ENCODE assay signal across 8 cellular contexts in the genomic region with DNA sequence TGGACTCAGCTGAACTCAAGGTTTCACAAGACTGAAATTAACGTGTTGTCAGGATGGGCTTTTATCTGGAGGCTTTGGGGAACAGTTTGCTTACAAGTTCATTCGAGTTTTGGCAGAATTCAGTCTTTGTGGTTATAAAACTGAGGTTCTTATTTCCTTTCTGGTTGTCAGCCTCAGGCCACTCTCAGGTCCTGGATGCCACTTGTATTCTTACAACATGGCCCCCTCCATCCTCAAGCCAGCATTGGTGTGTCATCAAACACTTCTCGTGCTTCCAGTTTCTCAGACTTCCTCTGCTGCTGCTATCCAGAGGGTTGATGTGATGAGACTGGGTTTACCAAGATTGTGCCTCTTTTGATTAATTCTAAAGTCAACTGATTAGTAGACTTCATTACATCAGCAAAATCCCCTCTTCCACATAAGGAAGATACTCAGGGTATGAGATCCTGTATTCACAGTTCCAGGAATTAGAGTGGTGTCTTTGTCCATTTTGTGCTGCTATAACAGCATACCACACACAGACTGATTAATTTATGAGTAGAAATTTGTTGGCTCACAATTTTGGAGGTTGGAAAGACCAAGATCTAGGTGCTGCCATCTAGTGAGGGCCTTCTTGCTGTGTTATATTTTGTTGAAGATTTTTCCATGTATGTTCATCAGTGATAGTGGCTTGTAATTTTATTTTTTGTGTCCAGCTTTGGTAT. TPM values are rescaled to one million over a fixed set of nuclear protein-coding genes. Genes with fewer than 3 reads are reported as not detected.
DNase-seq lines count a peak whose midpoint lies in the region; ATAC-seq, FAIRE-seq and TF ChIP-seq lines count a peak whose summit lies in the region.

No MANE protein-coding gene starts in this region.

- no peak overlapping the region for H3K4me2 ChIP-seq in DND-41 (ENCODE audit: insufficient read depth, low read length)
- no peak overlapping the region for H3K4me2 ChIP-seq in endothelial cell of umbilical vein (ENCODE audit: insufficient read depth, low read length)

- H4K20me1 ChIP-seq in DND-41 (ENCODE audit: insufficient read depth, low read length) (peaks cover 15% of the 10 kb centered on the region; the same call in 1 of the 2 replicates), endothelial cell of umbilical vein (replicated peaks; ENCODE audit: control insufficient read depth, extremely low read depth, insufficient read depth, low read length) (peaks cover 24% of the 10 kb centered on the region)

- H3K4me1 Mint-ChIP-seq in type B pancreatic cell (ENCODE audit: unreplicated experiment): peaks cover 25% of the 10 kb centered on the region

- CTCF ChIA-PET in endothelial cell of umbilical vein (lab: Charles Lee): interaction anchor here (0.7 to 1.6 kb wide), 4 partner anchors 8 to 21 kb away, joined by 3 to 6 read pairs (median 4); no protein-coding TSS in a partner anchor

- DNase-seq in DND-41 (peak; percentile 23), SK-N-MC (ENCODE audit: low read depth, low spot score) (no peak), endothelial cell of umbilical vein (ENCODE audit: low read depth, low spot score) (peak; percentile 37), type B pancreatic cell (ENCODE audit: extremely low spot score, unreplicated experiment) (no peak), GOT3 (lab: John Stamatoyannopoulos, UW) (no peak)
- DNase-seq in activated effector memory CD4-positive, alpha-beta T cell treated with anti-CD3 and anti-CD28 coated beads, Interleukin-2, amount 50 U/mL, for 16 hours: no peak

- BruUV-seq in endothelial cell of umbilical vein (replicated peaks; lab: Mats Ljungman, UMichigan): no TSS peak

- H3K27me3 ChIP-seq in DND-41 (ENCODE audit: insufficient read depth, low read length, poor library complexity) (no peaks in the 10 kb centered on the region), endothelial cell of umbilical vein (ENCODE audit: control insufficient read depth in 2 of 2, insufficient read depth in 2 of 2, low read length in 2 of 2) (no peaks in the 10 kb centered on the region)

- H3K9me1 ChIP-seq in endothelial cell of umbilical vein (replicated peaks; ENCODE audit: control insufficient read depth, extremely low read depth, insufficient read depth, low read length): no peaks in the 10 kb centered on the region

- no peaks in the 10 kb centered on the region for H3K36me3 ChIP-seq in DND-41 (ENCODE audit: insufficient read depth, low read length)
- H3K36me3 ChIP-seq in SK-N-MC (ENCODE audit: insufficient read depth, low read length): no peaks in the 10 kb centered on the region
- no peaks in the 10 kb centered on the region for H3K36me3 ChIP-seq in endothelial cell of umbilical vein (ENCODE audit: control insufficient read depth in 2 of 2, extremely low read depth in 1 of 2, insufficient read depth in 2 of 2, low read length in 2 of 2)

- POLR2A ChIA-PET in endothelial cell of umbilical vein (lab: Charles Lee): interaction anchor here (1.2 kb wide), 1 partner anchor 11 kb away, joined by 4 read pairs; a partner anchor contains a TSS

- H3K4me1 ChIP-seq in DND-41 (ENCODE audit: insufficient read depth, low read length): peaks cover 5% of the 10 kb centered on the region; the same call in 1 of the 2 replicates
- H3K4me1 ChIP-seq in endothelial cell of umbilical vein (ENCODE audit: control insufficient read depth, extremely low read depth, insufficient read depth, low read length): no peaks in the 10 kb centered on the region

- no peak overlapping the region for H2AFZ ChIP-seq in DND-41 (ENCODE audit: low read depth, low read length)
- H2AFZ ChIP-seq in endothelial cell of umbilical vein (ENCODE audit: low read depth, low read length): no peak overlapping the region

- intact Hi-C loops in endothelial cell of umbilical vein (cut with micrococcal nuclease): no loop called here

- no peak overlapping the region for H3K4me3 Mint-ChIP-seq in type B pancreatic cell

- H3K9ac ChIP-seq in DND-41 (ENCODE audit: low read depth, low read length) (no peak overlapping the region), SK-N-MC (ENCODE audit: insufficient read length) (no peak overlapping the region), endothelial cell of umbilical vein (replicated peaks; ENCODE audit: extremely low read depth, insufficient read depth, low read length) (no peak overlapping the region)

- TF ChIP-seq POLR2A in endothelial cell of umbilical vein (IDR thresholded peaks at IDR 0.05; ENCODE audit: low read depth, low read length): no peak

- H3K9me3 Mint-ChIP-seq in type B pancreatic cell: no peaks in the 10 kb centered on the region

- dilution Hi-C loops in endothelial cell of umbilical vein (cut with MboI; ENCODE audit: extremely low pct_ligation_motif_present, low sequenced_read_pairs): no loop called here

- peaks cover 8% of the 10 kb centered on the region for H3K36me3 Mint-ChIP-seq in type B pancreatic cell

- H3K9me3 ChIP-seq in DND-41 (ENCODE audit: insufficient read depth, low read length, severe bottlenecking): no peaks in the 10 kb centered on the region
- H3K9me3 ChIP-seq in SK-N-MC (ENCODE audit: low read depth, low read length): no peaks in the 10 kb centered on the region
- H3K9me3 ChIP-seq in endothelial cell of umbilical vein (replicated peaks; ENCODE audit: control insufficient read depth, insufficient read depth, low read length): no peaks in the 10 kb centered on the region

- H3K27ac Mint-ChIP-seq in type B pancreatic cell: no peak overlapping the region

- H3K79me2 ChIP-seq in DND-41 (ENCODE audit: insufficient read depth, low read length): peaks cover 78% of the 10 kb centered on the region
- peaks cover 86% of the 10 kb centered on the region for H3K79me2 ChIP-seq in endothelial cell of umbilical vein (ENCODE audit: control insufficient read depth, insufficient read depth, low read length)

- H3K27ac ChIP-seq in DND-41 (ENCODE audit: low read length) (no peak overlapping the region), SK-N-MC (peak overlapping the region; percentile 51), endothelial cell of umbilical vein (ENCODE audit: insufficient read depth, low read depth, low read length) (no peak overlapping the region)

- no peak overlapping the region for H3K4me3 ChIP-seq in DND-41 (ENCODE audit: low read depth in 1 of 2, low read length in 2 of 2)
- peak overlapping the region; percentile 5 for H3K4me3 ChIP-seq in SK-N-MC
- no peak overlapping the region for H3K4me3 ChIP-seq in endothelial cell of umbilical vein (replicated peaks in 1 of 3; ENCODE audit: insufficient read depth in 1 of 3, low read depth in 1 of 3, low read length in 3 of 3)

- FAIRE-seq in endothelial cell of umbilical vein (lab: Jason Lieb, UNC): peak; percentile 55

- TF ChIP-seq CTCF in DND-41 (IDR thresholded peaks at IDR 0.05; ENCODE audit: borderline replicate concordance, extremely low read depth, low read length, poor library complexity, severe bottlenecking): peak; percentile 60
- TF ChIP-seq CTCF in endothelial cell of umbilical vein (IDR thresholded peaks at IDR 0.05; ENCODE audit: extremely low read depth in 1 of 2, insufficient read depth in 1 of 2, low read depth in 1 of 2, low read length in 2 of 2): peak; percentile 21 to 23
- TF ChIP-seq CTCF in type B pancreatic cell (conservative IDR thresholded peaks at IDR 0.05): peak; percentile 6

- ATAC-seq in DND-41 (ENCODE audit: insufficient read depth, low read depth) (peak; percentile 63), GM21619 (IDR thresholded peaks at IDR 0.05; ENCODE audit: unreplicated experiment) (peak; percentile 49), GM19035 (IDR thresholded peaks at IDR 0.05; ENCODE audit: unreplicated experiment) (no peak)

- no peaks in the 10 kb centered on the region for H3K27me3 Mint-ChIP-seq in type B pancreatic cell

TF ChIP-seq in endothelial cell of umbilical vein, 7 proteins besides CTCF, POLR2A, EP300 and RAD21:
- no peak for TF ChIP-seq EZH2 (IDR thresholded peaks at IDR 0.05; ENCODE audit: borderline replicate concordance, low read depth, low read length, severe bottlenecking)
- TF ChIP-seq MYC (IDR thresholded peaks at IDR 0.05; ENCODE audit: low read depth, low read length): no peak
- TF ChIP-seq JUN (IDR thresholded peaks at IDR 0.05; ENCODE audit: borderline replicate concordance, insufficient read depth, insufficient read length, low read depth): no peak
- TF ChIP-seq FOS (IDR thresholded peaks at IDR 0.05; ENCODE audit: borderline replicate concordance, insufficient read depth, low read length): no peak
- TF ChIP-seq, protein P1, sequence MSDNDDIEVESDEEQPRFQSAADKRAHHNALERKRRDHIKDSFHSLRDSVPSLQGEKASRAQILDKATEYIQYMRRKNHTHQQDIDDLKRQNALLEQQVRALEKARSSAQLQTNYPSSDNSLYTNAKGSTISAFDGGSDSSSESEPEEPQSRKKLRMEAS (IDR thresholded peaks at IDR 0.05; ENCODE audit: insufficient read depth, insufficient read length): no peak
- no peak for TF ChIP-seq POLR2AphosphoS5 (IDR thresholded peaks at IDR 0.05; ENCODE audit: insufficient read depth, low read depth, low read length)
- TF ChIP-seq GATA2 (IDR thresholded peaks at IDR 0.05; ENCODE audit: insufficient read depth, insufficient read length, low read depth, low read length): no peak

RNA-seq across cellular contexts. Expression of a gene that starts 10.9 kb away (rescaled TPM):
- 60.3 and 71.2 TPM in 2 replicates for total RNA-seq in endothelial cell of umbilical vein
- polyA plus RNA-seq in endothelial cell of umbilical vein: 43.9 and 52.5 TPM in 2 replicates
- 49.2 and 56.8 TPM in 2 replicates for polyA plus RNA-seq in endothelial cell of umbilical vein (2011; cell fraction: cytosol; rRNA removed)
- polyA plus RNA-seq in endothelial cell of umbilical vein (2011; cell fraction: nucleus; rRNA removed): 91.5 and 125 TPM in 2 replicates
- 22.3 and 37.0 TPM in 2 replicates for polyA plus RNA-seq in endothelial cell of umbilical vein (2012)
- polyA minus RNA-seq in endothelial cell of umbilical vein: 104 and 112 TPM in 2 replicates
- 30.7 TPM for polyA minus RNA-seq in endothelial cell of umbilical vein (2011; cell fraction: cytosol; rRNA and poly(A)+ RNA removed)
- polyA minus RNA-seq in endothelial cell of umbilical vein (2011; cell fraction: nucleus; rRNA and poly(A)+ RNA removed): 93.0 and 163 TPM in 2 replicates
- 49.7 and 58.7 TPM in 2 replicates for total RNA-seq in type B pancreatic cell (ENCODE audit: low replicate concordance)

RNA-seq across cellular contexts. Expression of a gene that starts 52.3 kb away (rescaled TPM):
- total RNA-seq in endothelial cell of umbilical vein (52.3 and 59.3 TPM in 2 replicates), type B pancreatic cell (ENCODE audit: low replicate concordance) (52.1 and 58.8 TPM in 2 replicates)
- 6.8 and 8.9 TPM in 2 replicates for polyA plus RNA-seq in endothelial cell of umbilical vein
- 13.6 and 17.8 TPM in 2 replicates for polyA plus RNA-seq in endothelial cell of umbilical vein (2011; cell fraction: cytosol; rRNA removed)
- 10.7 and 13.9 TPM in 2 replicates for polyA plus RNA-seq in endothelial cell of umbilical vein (2011; cell fraction: nucleus; rRNA removed)
- 49.6 and 51.6 TPM in 2 replicates for polyA plus RNA-seq in endothelial cell of umbilical vein (2012)
- polyA minus RNA-seq in endothelial cell of umbilical vein: 16.4 and 20.9 TPM in 2 replicates
- polyA minus RNA-seq in endothelial cell of umbilical vein (2011; cell fraction: cytosol; rRNA and poly(A)+ RNA removed): 25.2 TPM
- 7.8 and 8.0 TPM in 2 replicates for polyA minus RNA-seq in endothelial cell of umbilical vein (2011; cell fraction: nucleus; rRNA and poly(A)+ RNA removed)

Comparison
In these comparisons a context has a peak if more than half of its experiments do, and no peak if none do; other contexts are left out.
1. DNase-seq: peak in DND-41 (single experiment) and endothelial cell of umbilical vein (single experiment); none in SK-N-MC (single experiment), type B pancreatic cell (single experiment), GOT3 (single experiment) and activated effector memory CD4-positive, alpha-beta T cell treated with anti-CD3 and anti-CD28 coated beads, Interleukin-2, amount 50 U/mL, for 16 hours (single experiment).
2. CTCF ChIP-seq: peak in every context shown above with its lines; median percentile 60 in DND-41; 22 in endothelial cell of umbilical vein; 6 in type B pancreatic cell.